ENCODE assay signal across 1 cellular context in the genomic region with DNA sequence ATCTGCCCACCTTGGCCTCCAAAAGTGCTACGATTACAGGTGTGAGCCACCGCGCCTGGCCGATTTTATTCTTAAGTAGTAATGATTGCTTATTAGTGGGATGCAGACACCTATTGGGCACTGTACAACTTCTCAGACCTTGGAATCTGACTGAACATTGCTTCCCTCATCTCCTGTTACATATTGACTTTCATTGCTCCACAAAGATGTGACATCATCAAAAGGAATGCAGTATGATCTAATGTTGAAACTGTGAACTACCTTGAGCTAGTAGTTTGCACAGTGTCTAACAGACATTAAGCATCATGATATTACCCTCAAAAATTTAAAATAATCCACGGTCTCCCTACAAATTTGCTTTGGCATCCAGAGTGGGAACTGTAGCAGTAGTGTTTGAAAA.
A peak's percentile ranks its signal among the peaks of the same experiment; 100 is the strongest.
TF ChIP-seq lines count a peak whose summit lies in the region.

No MANE protein-coding gene starts in this region.

TF ChIP-seq in HepG2, 621 proteins besides CTCF, POLR2A, EP300 and RAD21 (continued from another document and continues in another):
- TF ChIP-seq, protein P1, sequence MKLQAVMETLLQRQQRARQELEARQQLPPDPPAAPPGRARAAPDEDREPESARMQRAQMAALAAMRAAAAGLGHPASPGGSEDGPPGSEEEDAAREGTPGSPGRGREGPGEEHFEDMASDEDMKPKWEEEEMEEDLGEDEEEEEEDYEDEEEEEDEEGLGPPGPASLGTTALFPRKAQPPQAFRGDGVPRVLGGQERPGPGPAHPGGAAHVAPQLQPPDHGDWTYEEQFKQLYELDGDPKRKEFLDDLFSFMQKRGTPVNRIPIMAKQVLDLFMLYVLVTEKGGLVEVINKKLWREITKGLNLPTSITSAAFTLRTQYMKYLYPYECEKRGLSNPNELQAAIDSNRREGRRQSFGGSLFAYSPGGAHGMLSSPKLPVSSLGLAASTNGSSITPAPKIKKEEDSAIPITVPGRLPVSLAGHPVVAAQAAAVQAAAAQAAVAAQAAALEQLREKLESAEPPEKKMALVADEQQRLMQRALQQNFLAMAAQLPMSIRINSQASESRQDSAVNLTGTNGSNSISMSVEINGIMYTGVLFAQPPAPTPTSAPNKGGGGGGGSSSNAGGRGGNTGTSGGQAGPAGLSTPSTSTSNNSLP (IDR thresholded peaks at IDR 0.05; ENCODE audit: low read depth, low read length): peak; percentile 46; the same call in 1 of the 2 replicates
- TF ChIP-seq, protein P2, sequence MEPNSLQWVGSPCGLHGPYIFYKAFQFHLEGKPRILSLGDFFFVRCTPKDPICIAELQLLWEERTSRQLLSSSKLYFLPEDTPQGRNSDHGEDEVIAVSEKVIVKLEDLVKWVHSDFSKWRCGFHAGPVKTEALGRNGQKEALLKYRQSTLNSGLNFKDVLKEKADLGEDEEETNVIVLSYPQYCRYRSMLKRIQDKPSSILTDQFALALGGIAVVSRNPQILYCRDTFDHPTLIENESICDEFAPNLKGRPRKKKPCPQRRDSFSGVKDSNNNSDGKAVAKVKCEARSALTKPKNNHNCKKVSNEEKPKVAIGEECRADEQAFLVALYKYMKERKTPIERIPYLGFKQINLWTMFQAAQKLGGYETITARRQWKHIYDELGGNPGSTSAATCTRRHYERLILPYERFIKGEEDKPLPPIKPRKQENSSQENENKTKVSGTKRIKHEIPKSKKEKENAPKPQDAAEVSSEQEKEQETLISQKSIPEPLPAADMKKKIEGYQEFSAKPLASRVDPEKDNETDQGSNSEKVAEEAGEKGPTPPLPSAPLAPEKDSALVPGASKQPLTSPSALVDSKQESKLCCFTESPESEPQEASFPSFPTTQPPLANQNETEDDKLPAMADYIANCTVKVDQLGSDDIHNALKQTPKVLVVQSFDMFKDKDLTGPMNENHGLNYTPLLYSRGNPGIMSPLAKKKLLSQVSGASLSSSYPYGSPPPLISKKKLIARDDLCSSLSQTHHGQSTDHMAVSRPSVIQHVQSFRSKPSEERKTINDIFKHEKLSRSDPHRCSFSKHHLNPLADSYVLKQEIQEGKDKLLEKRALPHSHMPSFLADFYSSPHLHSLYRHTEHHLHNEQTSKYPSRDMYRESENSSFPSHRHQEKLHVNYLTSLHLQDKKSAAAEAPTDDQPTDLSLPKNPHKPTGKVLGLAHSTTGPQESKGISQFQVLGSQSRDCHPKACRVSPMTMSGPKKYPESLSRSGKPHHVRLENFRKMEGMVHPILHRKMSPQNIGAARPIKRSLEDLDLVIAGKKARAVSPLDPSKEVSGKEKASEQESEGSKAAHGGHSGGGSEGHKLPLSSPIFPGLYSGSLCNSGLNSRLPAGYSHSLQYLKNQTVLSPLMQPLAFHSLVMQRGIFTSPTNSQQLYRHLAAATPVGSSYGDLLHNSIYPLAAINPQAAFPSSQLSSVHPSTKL (CRISPR knock-in tag; IDR thresholded peaks at IDR 0.05): peak; percentile 55
- no peak for TF ChIP-seq XRCC5 (optimal IDR thresholded peaks at IDR 0.05; ENCODE audit: low read length)
- no peak for TF ChIP-seq ZSCAN31 (CRISPR knock-in tag; IDR thresholded peaks at IDR 0.05; ENCODE audit: low read depth)
- no peak for TF ChIP-seq NPAS2 (CRISPR knock-in tag; IDR thresholded peaks at IDR 0.05; ENCODE audit: borderline replicate concordance)
- TF ChIP-seq, protein P3, sequence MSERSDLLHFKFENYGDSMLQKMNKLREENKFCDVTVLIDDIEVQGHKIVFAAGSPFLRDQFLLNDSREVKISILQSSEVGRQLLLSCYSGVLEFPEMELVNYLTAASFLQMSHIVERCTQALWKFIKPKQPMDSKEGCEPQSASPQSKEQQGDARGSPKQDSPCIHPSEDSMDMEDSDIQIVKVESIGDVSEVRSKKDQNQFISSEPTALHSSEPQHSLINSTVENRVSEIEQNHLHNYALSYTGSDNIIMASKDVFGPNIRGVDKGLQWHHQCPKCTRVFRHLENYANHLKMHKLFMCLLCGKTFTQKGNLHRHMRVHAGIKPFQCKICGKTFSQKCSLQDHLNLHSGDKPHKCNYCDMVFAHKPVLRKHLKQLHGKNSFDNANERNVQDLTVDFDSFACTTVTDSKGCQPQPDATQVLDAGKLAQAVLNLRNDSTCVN (CRISPR knock-in tag; IDR thresholded peaks at IDR 0.05; ENCODE audit: borderline replicate concordance): no peak
- TF ChIP-seq RCOR2 (CRISPR knock-in tag; IDR thresholded peaks at IDR 0.05): no peak
- no peak for TF ChIP-seq ZNF768 (CRISPR knock-in tag; IDR thresholded peaks at IDR 0.05)
- TF ChIP-seq EZH2 (conservative IDR thresholded peaks at IDR 0.05; ENCODE audit: low read depth, low read length): no peak
- TF ChIP-seq JUND (CRISPR knock-in tag; IDR thresholded peaks at IDR 0.05): no peak
- TF ChIP-seq ZNF230 (CRISPR knock-in tag; IDR thresholded peaks at IDR 0.05): no peak
- TF ChIP-seq ZNF10 (CRISPR knock-in tag; IDR thresholded peaks at IDR 0.05; ENCODE audit: borderline replicate concordance, low read depth): no peak
- TF ChIP-seq TCF7L2 (IDR thresholded peaks at IDR 0.05; ENCODE audit: low read depth, low read length): no peak
- TF ChIP-seq SKI (IDR thresholded peaks at IDR 0.05; ENCODE audit: partially characterized antibody): peak; percentile 10
- no peak for TF ChIP-seq ZNF556 (CRISPR knock-in tag; IDR thresholded peaks at IDR 0.05; ENCODE audit: borderline replicate concordance)
- no peak for TF ChIP-seq MEIS2 (CRISPR knock-in tag; IDR thresholded peaks at IDR 0.05)
- TF ChIP-seq, protein P4, sequence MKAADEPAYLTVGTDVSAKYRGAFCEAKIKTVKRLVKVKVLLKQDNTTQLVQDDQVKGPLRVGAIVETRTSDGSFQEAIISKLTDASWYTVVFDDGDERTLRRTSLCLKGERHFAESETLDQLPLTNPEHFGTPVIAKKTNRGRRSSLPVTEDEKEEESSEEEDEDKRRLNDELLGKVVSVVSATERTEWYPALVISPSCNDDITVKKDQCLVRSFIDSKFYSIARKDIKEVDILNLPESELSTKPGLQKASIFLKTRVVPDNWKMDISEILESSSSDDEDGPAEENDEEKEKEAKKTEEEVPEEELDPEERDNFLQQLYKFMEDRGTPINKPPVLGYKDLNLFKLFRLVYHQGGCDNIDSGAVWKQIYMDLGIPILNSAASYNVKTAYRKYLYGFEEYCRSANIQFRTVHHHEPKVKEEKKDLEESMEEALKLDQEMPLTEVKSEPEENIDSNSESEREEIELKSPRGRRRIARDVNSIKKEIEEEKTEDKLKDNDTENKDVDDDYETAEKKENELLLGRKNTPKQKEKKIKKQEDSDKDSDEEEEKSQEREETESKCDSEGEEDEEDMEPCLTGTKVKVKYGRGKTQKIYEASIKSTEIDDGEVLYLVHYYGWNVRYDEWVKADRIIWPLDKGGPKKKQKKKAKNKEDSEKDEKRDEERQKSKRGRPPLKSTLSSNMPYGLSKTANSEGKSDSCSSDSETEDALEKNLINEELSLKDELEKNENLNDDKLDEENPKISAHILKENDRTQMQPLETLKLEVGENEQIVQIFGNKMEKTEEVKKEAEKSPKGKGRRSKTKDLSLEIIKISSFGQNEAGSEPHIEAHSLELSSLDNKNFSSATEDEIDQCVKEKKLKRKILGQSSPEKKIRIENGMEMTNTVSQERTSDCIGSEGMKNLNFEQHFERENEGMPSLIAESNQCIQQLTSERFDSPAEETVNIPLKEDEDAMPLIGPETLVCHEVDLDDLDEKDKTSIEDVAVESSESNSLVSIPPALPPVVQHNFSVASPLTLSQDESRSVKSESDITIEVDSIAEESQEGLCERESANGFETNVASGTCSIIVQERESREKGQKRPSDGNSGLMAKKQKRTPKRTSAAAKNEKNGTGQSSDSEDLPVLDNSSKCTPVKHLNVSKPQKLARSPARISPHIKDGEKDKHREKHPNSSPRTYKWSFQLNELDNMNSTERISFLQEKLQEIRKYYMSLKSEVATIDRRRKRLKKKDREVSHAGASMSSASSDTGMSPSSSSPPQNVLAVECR (CRISPR knock-in tag; IDR thresholded peaks at IDR 0.05; ENCODE audit: borderline replicate concordance): no peak
- TF ChIP-seq ZNF577 (CRISPR knock-in tag; IDR thresholded peaks at IDR 0.05; ENCODE audit: borderline replicate concordance, low read depth): no peak
- no peak for TF ChIP-seq MYNN (CRISPR knock-in tag; IDR thresholded peaks at IDR 0.05; ENCODE audit: low read depth)
- no peak for TF ChIP-seq KDM5A (IDR thresholded peaks at IDR 0.05; ENCODE audit: borderline replicate concordance, low read length)
- no peak for TF ChIP-seq ZNF839 (CRISPR knock-in tag; IDR thresholded peaks at IDR 0.05; ENCODE audit: borderline replicate concordance)
- TF ChIP-seq FOXA3 (CRISPR knock-in tag; IDR thresholded peaks at IDR 0.05): peak; percentile 89
- no peak for TF ChIP-seq ARNT2 (CRISPR knock-in tag; IDR thresholded peaks at IDR 0.05; ENCODE audit: low read depth)
- no peak for TF ChIP-seq ZNF670 (CRISPR knock-in tag; IDR thresholded peaks at IDR 0.05; ENCODE audit: borderline replicate concordance)
- TF ChIP-seq MED1 (CRISPR knock-in tag; IDR thresholded peaks at IDR 0.05): no peak
- TF ChIP-seq SCMH1 (CRISPR knock-in tag; IDR thresholded peaks at IDR 0.05; ENCODE audit: borderline replicate concordance): no peak
- no peak for TF ChIP-seq YEATS2 (CRISPR knock-in tag; IDR thresholded peaks at IDR 0.05; ENCODE audit: borderline replicate concordance)
- TF ChIP-seq HOXA7 (CRISPR knock-in tag; IDR thresholded peaks at IDR 0.05): no peak
- TF ChIP-seq KAT8 (CRISPR knock-in tag; IDR thresholded peaks at IDR 0.05): no peak
- TF ChIP-seq, protein P5, sequence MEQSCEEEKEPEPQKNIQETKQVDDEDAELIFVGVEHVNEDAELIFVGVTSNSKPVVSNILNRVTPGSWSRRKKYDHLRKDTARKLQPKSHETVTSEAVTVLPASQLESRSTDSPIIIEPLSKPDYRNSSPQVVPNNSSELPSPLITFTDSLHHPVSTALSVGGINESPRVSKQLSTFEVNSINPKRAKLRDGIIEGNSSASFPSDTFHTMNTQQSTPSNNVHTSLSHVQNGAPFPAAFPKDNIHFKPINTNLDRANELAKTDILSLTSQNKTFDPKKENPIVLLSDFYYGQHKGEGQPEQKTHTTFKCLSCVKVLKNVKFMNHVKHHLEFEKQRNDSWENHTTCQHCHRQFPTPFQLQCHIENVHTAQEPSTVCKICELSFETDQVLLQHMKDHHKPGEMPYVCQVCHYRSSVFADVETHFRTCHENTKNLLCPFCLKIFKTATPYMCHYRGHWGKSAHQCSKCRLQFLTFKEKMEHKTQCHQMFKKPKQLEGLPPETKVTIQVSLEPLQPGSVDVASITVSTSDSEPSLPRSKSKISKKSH (CRISPR knock-in tag; IDR thresholded peaks at IDR 0.05; ENCODE audit: borderline replicate concordance): no peak
- TF ChIP-seq ZNF709 (CRISPR knock-in tag; IDR thresholded peaks at IDR 0.05): no peak
- 0 out of 2 replicates have a peak, but pooled peaks have one; percentile 12 for TF ChIP-seq CREM (IDR thresholded peaks at IDR 0.05)
- TF ChIP-seq CREM (CRISPR knock-in tag; IDR thresholded peaks at IDR 0.05): no peak
- no peak for TF ChIP-seq NFYC (CRISPR knock-in tag; IDR thresholded peaks at IDR 0.05)
- TF ChIP-seq KDM6A (CRISPR knock-in tag; IDR thresholded peaks at IDR 0.05; ENCODE audit: low read depth): no peak
- no peak for TF ChIP-seq ZNF598 (CRISPR knock-in tag; IDR thresholded peaks at IDR 0.05; ENCODE audit: borderline replicate concordance)
- TF ChIP-seq ZNF124 (CRISPR knock-in tag; IDR thresholded peaks at IDR 0.05): no peak
- TF ChIP-seq, protein P6, sequence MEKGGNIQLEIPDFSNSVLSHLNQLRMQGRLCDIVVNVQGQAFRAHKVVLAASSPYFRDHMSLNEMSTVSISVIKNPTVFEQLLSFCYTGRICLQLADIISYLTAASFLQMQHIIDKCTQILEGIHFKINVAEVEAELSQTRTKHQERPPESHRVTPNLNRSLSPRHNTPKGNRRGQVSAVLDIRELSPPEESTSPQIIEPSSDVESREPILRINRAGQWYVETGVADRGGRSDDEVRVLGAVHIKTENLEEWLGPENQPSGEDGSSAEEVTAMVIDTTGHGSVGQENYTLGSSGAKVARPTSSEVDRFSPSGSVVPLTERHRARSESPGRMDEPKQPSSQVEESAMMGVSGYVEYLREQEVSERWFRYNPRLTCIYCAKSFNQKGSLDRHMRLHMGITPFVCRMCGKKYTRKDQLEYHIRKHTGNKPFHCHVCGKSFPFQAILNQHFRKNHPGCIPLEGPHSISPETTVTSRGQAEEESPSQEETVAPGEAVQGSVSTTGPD (CRISPR knock-in tag; IDR thresholded peaks at IDR 0.05): no peak
- no peak for TF ChIP-seq ZNF17 (CRISPR knock-in tag; IDR thresholded peaks at IDR 0.05)
- TF ChIP-seq, protein P7, sequence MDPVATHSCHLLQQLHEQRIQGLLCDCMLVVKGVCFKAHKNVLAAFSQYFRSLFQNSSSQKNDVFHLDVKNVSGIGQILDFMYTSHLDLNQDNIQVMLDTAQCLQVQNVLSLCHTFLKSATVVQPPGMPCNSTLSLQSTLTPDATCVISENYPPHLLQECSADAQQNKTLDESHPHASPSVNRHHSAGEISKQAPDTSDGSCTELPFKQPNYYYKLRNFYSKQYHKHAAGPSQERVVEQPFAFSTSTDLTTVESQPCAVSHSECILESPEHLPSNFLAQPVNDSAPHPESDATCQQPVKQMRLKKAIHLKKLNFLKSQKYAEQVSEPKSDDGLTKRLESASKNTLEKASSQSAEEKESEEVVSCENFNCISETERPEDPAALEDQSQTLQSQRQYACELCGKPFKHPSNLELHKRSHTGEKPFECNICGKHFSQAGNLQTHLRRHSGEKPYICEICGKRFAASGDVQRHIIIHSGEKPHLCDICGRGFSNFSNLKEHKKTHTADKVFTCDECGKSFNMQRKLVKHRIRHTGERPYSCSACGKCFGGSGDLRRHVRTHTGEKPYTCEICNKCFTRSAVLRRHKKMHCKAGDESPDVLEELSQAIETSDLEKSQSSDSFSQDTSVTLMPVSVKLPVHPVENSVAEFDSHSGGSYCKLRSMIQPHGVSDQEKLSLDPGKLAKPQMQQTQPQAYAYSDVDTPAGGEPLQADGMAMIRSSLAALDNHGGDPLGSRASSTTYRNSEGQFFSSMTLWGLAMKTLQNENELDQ (CRISPR knock-in tag; IDR thresholded peaks at IDR 0.05; ENCODE audit: borderline replicate concordance): no peak
- no peak for TF ChIP-seq TMF1 (CRISPR knock-in tag; IDR thresholded peaks at IDR 0.05; ENCODE audit: low read depth)
- TF ChIP-seq ZFP82 (CRISPR knock-in tag; IDR thresholded peaks at IDR 0.05; ENCODE audit: borderline replicate concordance): no peak
